Comparison of ENCODE assay signal across 21 cellular contexts in genomic region chr13:86174632-86175031, GRCh38.
A peak's percentile ranks its signal among the peaks of the same experiment; 100 is the strongest.
DNase-seq lines count a peak whose midpoint lies in the region; ATAC-seq and TF ChIP-seq lines count a peak whose summit lies in the region.
"Had no signal": no experiment of that assay in that cellular context is flagged by ENCODE, and none has a peak within 500 bp of the region (broad histone marks: within the 10 kb centered on the region; RNA-seq: fewer than 3 reads in every experiment).

No MANE protein-coding gene starts in this region.

- TF ChIP-seq CTCF in epithelial cell of proximal tubule (conservative IDR thresholded peaks at IDR 0.05; ENCODE audit: low read depth, low read length), result peak; percentile 58
- peak; percentile 32 for TF ChIP-seq CTCF in retinal pigment epithelial cell (conservative IDR thresholded peaks at IDR 0.05; ENCODE audit: low read depth, low read length)

- no peak overlapping the region for H3K4me3 ChIP-seq in epithelial cell of proximal tubule (ENCODE audit: low read depth, low read length)
- no peak overlapping the region for H3K4me3 ChIP-seq in retinal pigment epithelial cell (ENCODE audit: low read length)
- H3K4me3 ChIP-seq: body of pancreas, colonic mucosa, prostate gland, SJSA1 had no signal

- no peak for ATAC-seq in GM21737 (IDR thresholded peaks at IDR 0.05; ENCODE audit: unreplicated experiment)
- ATAC-seq: body of pancreas had no signal

- peak; percentile 9 for DNase-seq in HCEC 1CT
- peak; percentile 7 for DNase-seq in RKO (ENCODE audit: low spot score)
- no peak for DNase-seq in epithelial cell of proximal tubule (ENCODE audit: low read depth)
- no peak for DNase-seq in retinal pigment epithelial cell (ENCODE audit: low read depth)
- no peak for DNase-seq in globus pallidus (ENCODE audit: low spot score)
- DNase-seq in cerebellum (ENCODE audit: low spot score), result no peak
- DNase-seq: activated CD4-positive, alpha-beta memory T cell treated with anti-CD3 and anti-CD28 coated beads for 36 hours; activated CD4-positive, CD25-positive, alpha-beta regulatory T cell; activated naive CD8-positive, alpha-beta T cell treated with anti-CD3 and anti-CD28 coated beads for 36 hours; body of pancreas; colonic mucosa; HFFc6; immature natural killer cell; KG1; NCI-H146; NCI-H2171 treated with DMSO at 0.1 percent for 48 hours; NCI-H748 treated with DMSO at 0.1 percent for 48 hours; stimulated activated CD4-positive, alpha-beta T cell treated with anti-CD3 and anti-CD28 coated beads, Interleukin-1b, Interleukin-23, amount 100 ng/mL, for 48 hours had no signal

Comparison
In these comparisons a context has a peak if more than half of its experiments do, and no peak if none do; other contexts are left out.
1. DNase-seq: peak in HCEC 1CT (single experiment) and RKO (single experiment); none in epithelial cell of proximal tubule (single experiment), retinal pigment epithelial cell (single experiment), globus pallidus (single experiment) and cerebellum (single experiment).